In the genomic region with DNA sequence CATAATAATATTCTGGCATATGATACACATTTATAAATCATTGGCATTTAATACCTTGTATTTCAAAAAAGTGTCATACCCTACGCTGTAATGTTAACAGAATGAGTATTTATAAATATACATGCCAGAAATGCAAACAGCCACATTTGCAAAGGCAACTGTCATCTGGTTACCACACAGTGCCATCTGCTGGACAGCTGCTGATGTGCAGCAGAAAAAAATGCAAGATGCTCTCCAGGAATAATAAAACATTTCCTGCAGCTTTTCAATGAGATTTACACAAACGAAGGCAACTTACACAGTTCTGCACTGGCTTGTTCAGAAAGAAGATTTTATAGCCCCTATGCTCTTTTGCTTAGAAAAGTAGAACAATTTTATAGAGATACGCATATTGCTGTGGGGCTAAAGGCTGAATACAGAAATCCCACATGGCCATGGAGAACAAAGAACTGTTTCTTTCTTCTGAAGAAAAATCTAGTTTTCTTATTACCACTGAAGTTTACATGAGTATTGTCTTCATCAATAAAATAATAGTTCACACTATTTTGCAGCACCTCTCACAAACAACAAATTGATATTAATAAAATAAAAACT, we compare ENCODE assay signal across 8 cellular contexts.
A peak's percentile ranks its signal among the peaks of the same experiment; 100 is the strongest.
DNase-seq lines count a peak whose midpoint lies in the region; ATAC-seq and TF ChIP-seq lines count a peak whose summit lies in the region.

No MANE protein-coding gene starts in this region.

- H3K27ac ChIP-seq in IMR-90 (ENCODE audit: insufficient read depth, low read length) (no peak overlapping the region), vagina (no peak overlapping the region)

- no peak overlapping the region for H3K9ac ChIP-seq in IMR-90 (ENCODE audit: low read depth, low read length)

- peak; percentile 74 for ATAC-seq in GM18909 (IDR thresholded peaks at IDR 0.05; ENCODE audit: poor library complexity, unreplicated experiment)
- peak; percentile 84 for ATAC-seq in IMR-90 (ENCODE audit: low read depth)

- no peak overlapping the region for H3K4ac ChIP-seq in IMR-90 (ENCODE audit: low read depth, low read length)

- H3K23ac ChIP-seq in IMR-90 (ENCODE audit: low read depth, low read length), result no peak overlapping the region

- H3K36me3 ChIP-seq in IMR-90 (ENCODE audit: control insufficient read depth, insufficient read depth, low read length) (no peaks in the 10 kb centered on the region), vagina (no peaks in the 10 kb centered on the region)

- no peak overlapping the region for H3K4me3 ChIP-seq in IMR-90 (ENCODE audit: insufficient read depth, low read depth, low read length)
- no peak overlapping the region for H3K4me3 ChIP-seq in vagina

- intact Hi-C loops in IMR-90 (cut with micrococcal nuclease) (loop anchor here (5.0 kb wide), 1 partner anchor 1969 kb away; no protein-coding TSS in a partner anchor), posterior vena cava (cut with DNase I) (no loop called here), vagina (cut with DNase I) (no loop called here)

- no peak overlapping the region for H2BK20ac ChIP-seq in IMR-90 (ENCODE audit: low read depth, low read length)

- DNase-seq in Ammon's horn (ENCODE audit: low spot score), result peak; percentile 82
- peak; percentile 53 for DNase-seq in IMR-90
- DNase-seq in RPMI8226, result peak; percentile 69
- peak; percentile 64 for DNase-seq in activated naive CD4-positive, alpha-beta T cell treated with Interleukin-2 at 50 U/mL for 16 hours
- DNase-seq in glomerular visceral epithelial cell (ENCODE audit: extremely low spot score), result peak; percentile 42
- peak; percentile 79 for DNase-seq in posterior vena cava (ENCODE audit: low spot score)
- no peak for DNase-seq in vagina (ENCODE audit: extremely low spot score in 2 of 2)

- CTCF ChIA-PET in IMR-90 (lab: Yijun Ruan, JAX), result interaction anchor here (0.6 to 1.3 kb wide), 5 partner anchors 11 to 682 kb away, joined by 3 read pairs; no protein-coding TSS in a partner anchor

- H3K9me1 ChIP-seq in IMR-90 (ENCODE audit: insufficient read depth, low read length), result no peaks in the 10 kb centered on the region

- no peaks in the 10 kb centered on the region for H4K20me1 ChIP-seq in IMR-90 (ENCODE audit: insufficient read depth, low read length)

- H3K4me2 ChIP-seq in IMR-90 (ENCODE audit: low read depth, low read length), result no peak overlapping the region

- no peak overlapping the region for H4K8ac ChIP-seq in IMR-90 (ENCODE audit: low read depth in 2 of 2, low read length in 2 of 2)

- no peak overlapping the region for H2AK9ac ChIP-seq in IMR-90 (replicated peaks; ENCODE audit: low read depth, low read length, poor library complexity)

- no peak overlapping the region for H2BK120ac ChIP-seq in IMR-90 (ENCODE audit: low read depth, low read length)

- POLR2A ChIA-PET in IMR-90 (lab: Charles Lee; ENCODE audit: unreplicated experiment), result interaction anchor here (0.6 kb wide), 1 partner anchor 52 kb away, joined by 3 read pairs; no protein-coding TSS in a partner anchor

- dilution Hi-C loops in IMR-90 (cut with HindIII; ENCODE audit: low sequenced_read_pairs, unreplicated experiment), result no loop called here

- H3K14ac ChIP-seq in IMR-90 (replicated peaks; ENCODE audit: low read depth, low read length), result no peak overlapping the region

- TF ChIP-seq RAD21 in IMR-90 (IDR thresholded peaks at IDR 0.05; ENCODE audit: low read length), result peak; percentile 51

- no peak overlapping the region for H2BK15ac ChIP-seq in IMR-90 (ENCODE audit: low read depth, low read length)

- WGBS in IMR-90 (ENCODE audit: extremely low coverage in 2 of 2, insufficient read length in 1 of 2), 2 experiments, result no CpG with 5 or more reads among the region's 3 CpGs

- H4K91ac ChIP-seq in IMR-90 (ENCODE audit: insufficient read depth, low read depth, low read length), result no peak overlapping the region

- H3K18ac ChIP-seq in IMR-90 (ENCODE audit: low read depth, low read length), result no peak overlapping the region

- BruUV-seq in IMR-90 (replicated peaks; lab: Mats Ljungman, UMichigan), result no TSS peak

- no peak overlapping the region for H4K5ac ChIP-seq in IMR-90 (ENCODE audit: low read depth, low read length)

- in situ Hi-C loops in IMR-90 (cut with MboI; ENCODE audit: low sequenced_read_pairs), result no loop called here

- H2BK5ac ChIP-seq in IMR-90 (ENCODE audit: low read depth, low read length, poor library complexity, severe bottlenecking), result no peak overlapping the region

- H3K9me3 ChIP-seq in IMR-90 (ENCODE audit: control insufficient read depth, insufficient read depth, low read length) (no peaks in the 10 kb centered on the region), vagina (no peaks in the 10 kb centered on the region)

- H3K56ac ChIP-seq in IMR-90 (ENCODE audit: extremely low read depth, insufficient read depth, low read length), result no peak overlapping the region

- H2AFZ ChIP-seq in IMR-90 (replicated peaks; ENCODE audit: low read length, poor library complexity), result no peak overlapping the region

- no peaks in the 10 kb centered on the region for H3K79me1 ChIP-seq in IMR-90 (ENCODE audit: low read depth in 1 of 2, low read length in 2 of 2)

- TF ChIP-seq POLR2A in IMR-90 (IDR thresholded peaks at IDR 0.05; ENCODE audit: low read depth, low read length) (no peak), vagina (IDR thresholded peaks at IDR 0.05) (no peak)

- H3K4me1 ChIP-seq in IMR-90 (ENCODE audit: control insufficient read depth, insufficient read depth, low read length) (no peaks in the 10 kb centered on the region), vagina (no peaks in the 10 kb centered on the region)

- H2AK5ac ChIP-seq in IMR-90 (ENCODE audit: low read depth, low read length), result no peak overlapping the region

- H3K27me3 ChIP-seq in IMR-90 (ENCODE audit: control insufficient read depth, insufficient read depth, low read length), result no peaks in the 10 kb centered on the region
- no peaks in the 10 kb centered on the region for H3K27me3 ChIP-seq in vagina

- TF ChIP-seq CTCF in IMR-90 (conservative IDR thresholded peaks at IDR 0.05; ENCODE audit: low read depth, low read length), result peak; percentile 90
- TF ChIP-seq CTCF in vagina (IDR thresholded peaks at IDR 0.05), result peak; percentile 60 to 68 (median 63)

TF ChIP-seq in IMR-90, 13 proteins besides CTCF, POLR2A, EP300 and RAD21:
- no peak for TF ChIP-seq CHD1 (IDR thresholded peaks at IDR 0.05; ENCODE audit: low read depth, low read length)
- no peak for TF ChIP-seq MAFK (IDR thresholded peaks at IDR 0.05; ENCODE audit: low read depth, low read length)
- no peak for TF ChIP-seq NFE2L2 (IDR thresholded peaks at IDR 0.05; ENCODE audit: low read depth, low read length)
- TF ChIP-seq, protein P1, sequence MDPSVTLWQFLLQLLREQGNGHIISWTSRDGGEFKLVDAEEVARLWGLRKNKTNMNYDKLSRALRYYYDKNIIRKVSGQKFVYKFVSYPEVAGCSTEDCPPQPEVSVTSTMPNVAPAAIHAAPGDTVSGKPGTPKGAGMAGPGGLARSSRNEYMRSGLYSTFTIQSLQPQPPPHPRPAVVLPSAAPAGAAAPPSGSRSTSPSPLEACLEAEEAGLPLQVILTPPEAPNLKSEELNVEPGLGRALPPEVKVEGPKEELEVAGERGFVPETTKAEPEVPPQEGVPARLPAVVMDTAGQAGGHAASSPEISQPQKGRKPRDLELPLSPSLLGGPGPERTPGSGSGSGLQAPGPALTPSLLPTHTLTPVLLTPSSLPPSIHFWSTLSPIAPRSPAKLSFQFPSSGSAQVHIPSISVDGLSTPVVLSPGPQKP (IDR thresholded peaks at IDR 0.05; ENCODE audit: borderline replicate concordance, low read depth, low read length), result no peak
- peak; percentile 55 for TF ChIP-seq SMC3 (IDR thresholded peaks at IDR 0.05; ENCODE audit: low read depth, low read length)
- no peak for TF ChIP-seq RCOR1 (IDR thresholded peaks at IDR 0.05; ENCODE audit: insufficient replicate concordance, low read length)
TF ChIP-seq in IMR-90: peak in this region for 1.

Comparison
In these comparisons a context has a peak if more than half of its experiments do, and no peak if none do; other contexts are left out.
1. DNase-seq: peak in Ammon's horn (single experiment), IMR-90 (single experiment), RPMI8226 (single experiment), activated naive CD4-positive, alpha-beta T cell treated with Interleukin-2 at 50 U/mL for 16 hours (single experiment), glomerular visceral epithelial cell (single experiment) and posterior vena cava (single experiment); none in vagina (0 of 2).